Comparison of ENCODE assay signal across 31 cellular contexts in genomic region chr2:172134270-172134669, GRCh38. TPM values are rescaled to one million over a fixed set of nuclear protein-coding genes. Genes with fewer than 3 reads are reported as not detected.
"Had no signal": no experiment of that assay in that cellular context is flagged by ENCODE, and none has a peak within 500 bp of the region (broad histone marks: within the 10 kb centered on the region; RNA-seq: fewer than 3 reads in every experiment).

No MANE protein-coding gene starts in this region.

- H3K36me3 Mint-ChIP-seq: brain, immature natural killer cell, naive B cell had no signal

- H3K27me3 ChIP-seq: adrenal gland, foreskin keratinocyte, pancreas, tibial artery had no signal

- H3K27ac Mint-ChIP-seq: activated naive CD4-positive, alpha-beta T cell treated with anti-CD3 and anti-CD28 coated beads for 36 hours; activated naive CD8-positive, alpha-beta T cell treated with anti-CD3 and anti-CD28 coated beads for 36 hours; brain; effector memory CD8-positive, alpha-beta T cell; immature natural killer cell; mesothelial cell of epicardium; naive B cell; nephron progenitor cell had no signal

- H3K9me3 Mint-ChIP-seq: effector memory CD8-positive, alpha-beta T cell; immature natural killer cell had no signal

- H3K4me1 ChIP-seq: adrenal gland, foreskin keratinocyte, heart left ventricle, pancreas, prostate gland, suprapubic skin, tibial artery, upper lobe of right lung had no signal

- H3K4me3 Mint-ChIP-seq: activated naive CD4-positive, alpha-beta T cell treated with anti-CD3 and anti-CD28 coated beads for 36 hours; activated naive CD8-positive, alpha-beta T cell treated with anti-CD3 and anti-CD28 coated beads for 36 hours; brain; effector memory CD8-positive, alpha-beta T cell; immature natural killer cell; mesothelial cell of epicardium; naive B cell; nephron progenitor cell had no signal

- DNase-seq: activated CD4-positive, alpha-beta T cell treated with anti-CD3 and anti-CD28 coated beads for 48 hours; activated CD4-positive, alpha-beta T cell treated with anti-CD3 and anti-CD28 coated beads, Interleukin-2, amount 50 U/mL, for 48 hours; activated CD8-positive, alpha-beta memory T cell treated with anti-CD3 and anti-CD28 coated beads for 24 hours; activated effector memory CD4-positive, alpha-beta T cell treated with anti-CD3 and anti-CD28 coated beads, Interleukin-2, amount 50 U/mL, for 16 hours; activated naive CD4-positive, alpha-beta T cell treated with anti-CD3 and anti-CD28 coated beads for 36 hours; activated naive CD8-positive, alpha-beta T cell treated with anti-CD3 and anti-CD28 coated beads for 36 hours; adrenal gland; aorta; caudate nucleus; cortex of kidney; effector memory CD8-positive, alpha-beta T cell; foreskin keratinocyte; heart left ventricle; hypothalamus; immature natural killer cell; kidney; naive B cell; nephron progenitor cell; pancreas; retina; stimulated activated CD4-positive, alpha-beta T cell treated with anti-CD3 and anti-CD28 coated beads, Interleukin-15, amount 100 ng/mL, for 24 hours; stimulated activated CD4-positive, alpha-beta T cell treated with anti-CD3 and anti-CD28 coated beads, Interleukin-2, amount 100 ng/mL, for 24 hours; stimulated activated naive CD4-positive, alpha-beta T cell; tibial artery; upper lobe of right lung had no signal

- H3K4me3 ChIP-seq: adrenal gland, heart left ventricle, pancreas, prostate gland, suprapubic skin, tibial artery, upper lobe of right lung had no signal

- H3K9me3 ChIP-seq: adrenal gland, pancreas, prostate gland, suprapubic skin, tibial artery, upper lobe of right lung had no signal

- H3K36me3 ChIP-seq: adrenal gland, heart left ventricle, pancreas, prostate gland, suprapubic skin, tibial artery, upper lobe of right lung had no signal

- H3K4me1 Mint-ChIP-seq: activated naive CD8-positive, alpha-beta T cell treated with anti-CD3 and anti-CD28 coated beads for 36 hours; brain; immature natural killer cell; mesothelial cell of epicardium; naive B cell; nephron progenitor cell had no signal

- H3K27ac ChIP-seq: adrenal gland, foreskin keratinocyte, heart left ventricle, pancreas, prostate gland, suprapubic skin, tibial artery, upper lobe of right lung had no signal

RNA-seq across cellular contexts. Expression of gene DLX2, which starts 31.6 kb away (rescaled TPM):
- total RNA-seq: activated naive CD4-positive, alpha-beta T cell treated with anti-CD3 and anti-CD28 coated beads for 36 hours; activated naive CD8-positive, alpha-beta T cell treated with anti-CD3 and anti-CD28 coated beads for 36 hours; aorta; endothelial cell of umbilical vein; esophagus mucosa; heart left ventricle; kidney; pancreas; upper lobe of right lung had no signal
- polyA plus RNA-seq: endothelial cell of umbilical vein, heart left ventricle, pancreas had no signal

RNA-seq across cellular contexts. Expression of gene DLX1, which starts 49.0 kb away (rescaled TPM):
- total RNA-seq: activated naive CD4-positive, alpha-beta T cell treated with anti-CD3 and anti-CD28 coated beads for 36 hours; endothelial cell of umbilical vein; esophagus mucosa; kidney; upper lobe of right lung had no signal
- polyA plus RNA-seq: immature natural killer cell had no signal
